ENCODE assay signal across 8 cellular contexts in the genomic region with DNA sequence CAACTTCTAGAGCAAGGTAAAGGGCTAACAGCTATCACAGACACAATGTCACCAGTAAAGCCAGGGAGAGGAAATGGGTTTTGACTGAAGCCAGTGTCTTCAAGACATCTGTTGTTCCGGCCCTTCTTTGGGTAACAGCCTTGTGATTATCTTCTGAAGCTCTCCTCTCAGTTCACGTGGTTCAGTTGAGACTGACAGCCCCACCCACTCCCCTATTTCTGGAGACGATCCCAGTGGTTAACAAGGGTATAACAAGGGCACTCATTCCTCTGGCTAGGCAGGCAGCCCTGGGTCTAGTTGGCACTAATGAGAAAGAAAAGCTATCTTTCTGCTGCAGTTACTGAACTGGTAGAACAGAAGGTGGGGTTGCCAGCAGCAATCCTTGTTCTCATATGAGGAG. TPM values are rescaled to one million over a fixed set of nuclear protein-coding genes. Genes with fewer than 3 reads are reported as not detected.
DNase-seq lines count a peak whose midpoint lies in the region; ATAC-seq and TF ChIP-seq lines count a peak whose summit lies in the region.

No MANE protein-coding gene starts in this region.

- no peaks in the 10 kb centered on the region for H3K9me3 ChIP-seq in skeletal muscle tissue (ENCODE audit: control insufficient read depth in 3 of 3, low read length in 3 of 3)

- H3K27ac ChIP-seq in skeletal muscle tissue (ENCODE audit: low read depth, low read length) = peak overlapping the region; percentile 21

- BruUV-seq in Calu3 (replicated peaks; lab: Mats Ljungman, UMichigan) = no TSS peak

- H3K4me3 ChIP-seq in skeletal muscle tissue (ENCODE audit: low read length in 3 of 3) = peak overlapping the region in 2 of 3 donors; percentile 8 to 49

- intact Hi-C loops in Calu3 (cut with micrococcal nuclease; ENCODE audit: unreplicated experiment) (no loop called here), left cardiac atrium (cut with DNase I) (no loop called here)

- peaks cover 20 to 25% (median 24%) of the 10 kb centered on the region in 3 donors for H3K4me1 ChIP-seq in skeletal muscle tissue (ENCODE audit: control insufficient read depth in 3 of 3, insufficient read depth in 3 of 3, low read length in 3 of 3)

- no peaks in the 10 kb centered on the region for H3K36me3 Mint-ChIP-seq in Calu3 (ENCODE audit: insufficient read depth, unreplicated experiment)
- peaks cover 2% of the 10 kb centered on the region for H3K36me3 Mint-ChIP-seq in activated naive CD4-positive, alpha-beta T cell treated with anti-CD3 and anti-CD28 coated beads, Interleukin-2, amount 50 U/mL, for 24 hours

- peak; percentile 20 for TF ChIP-seq CTCF in Calu3 (IDR thresholded peaks at IDR 0.05; ENCODE audit: unreplicated experiment)

- H3K9me3 Mint-ChIP-seq in Calu3 (ENCODE audit: low read depth, unreplicated experiment) = no peaks in the 10 kb centered on the region
- H3K9me3 Mint-ChIP-seq in activated naive CD4-positive, alpha-beta T cell treated with anti-CD3 and anti-CD28 coated beads, Interleukin-2, amount 50 U/mL, for 24 hours = no peaks in the 10 kb centered on the region

- peaks cover 20% of the 10 kb centered on the region for H3K4me1 Mint-ChIP-seq in Calu3 (ENCODE audit: low read depth, unreplicated experiment)
- H3K4me1 Mint-ChIP-seq in activated naive CD4-positive, alpha-beta T cell treated with anti-CD3 and anti-CD28 coated beads, Interleukin-2, amount 50 U/mL, for 24 hours = peaks cover 81% of the 10 kb centered on the region

- in situ Hi-C loops in SK-MEL-5 (cut with HindIII; ENCODE audit: low pct_unique_long_range_greater_than_20kb, low sequenced_read_pairs) = no loop called here

- peak overlapping the region in 2 of 3 donors; percentile 13 to 63 for H3K9ac ChIP-seq in skeletal muscle tissue (ENCODE audit: low read depth in 1 of 3, low read length in 3 of 3)

- CTCF ChIA-PET in Calu3 (lab: Charles Lee) = interaction anchor here (0.7 to 1.7 kb wide), 4 partner anchors 16 to 420 kb away, joined by 3 to 6 read pairs (median 4); no protein-coding TSS in a partner anchor

- DNase-seq in Calu3 = peak; percentile 52
- peak; percentile 99 for DNase-seq in SK-MEL-5 (ENCODE audit: low read depth, low spot score)
- peak; percentile 48 for DNase-seq in left cardiac atrium
- no peak for DNase-seq in NCI-H510A (lab: John Stamatoyannopoulos, UW)

- peak; percentile 62 for ATAC-seq in GM19455 (IDR thresholded peaks at IDR 0.05; ENCODE audit: unreplicated experiment)
- ATAC-seq in HG03469 (IDR thresholded peaks at IDR 0.05; ENCODE audit: unreplicated experiment) = peak; percentile 37
- peak; percentile 92 to 96 for ATAC-seq in left cardiac atrium

- no peak overlapping the region for H3K4me3 Mint-ChIP-seq in Calu3 (ENCODE audit: low read depth, unreplicated experiment)
- peak overlapping the region; percentile 67 for H3K4me3 Mint-ChIP-seq in activated naive CD4-positive, alpha-beta T cell treated with anti-CD3 and anti-CD28 coated beads, Interleukin-2, amount 50 U/mL, for 24 hours

- H3K27ac Mint-ChIP-seq in Calu3 (ENCODE audit: unreplicated experiment) = no peak overlapping the region
- H3K27ac Mint-ChIP-seq in activated naive CD4-positive, alpha-beta T cell treated with anti-CD3 and anti-CD28 coated beads, Interleukin-2, amount 50 U/mL, for 24 hours = peak overlapping the region; percentile 84

- no peaks in the 10 kb centered on the region for H3K27me3 ChIP-seq in skeletal muscle tissue (ENCODE audit: control insufficient read depth in 3 of 3, insufficient read depth in 3 of 3, low read length in 3 of 3)

- H3K36me3 ChIP-seq in skeletal muscle tissue (ENCODE audit: control insufficient read depth in 3 of 3, insufficient read depth in 3 of 3, low read length in 3 of 3) = no peaks in the 10 kb centered on the region

- no peaks in the 10 kb centered on the region for H3K27me3 Mint-ChIP-seq in Calu3 (ENCODE audit: unreplicated experiment)
- H3K27me3 Mint-ChIP-seq in activated naive CD4-positive, alpha-beta T cell treated with anti-CD3 and anti-CD28 coated beads, Interleukin-2, amount 50 U/mL, for 24 hours = no peaks in the 10 kb centered on the region

RNA-seq across cellular contexts. Expression of gene GNPTAB, which starts 6.9 kb away (rescaled TPM):
- 34.0 and 36.0 TPM in 2 replicates for total RNA-seq in Calu3 (2022)
- 108 and 110 TPM in 2 replicates for total RNA-seq in SK-MEL-5 (2014; rRNA removed; shearing (Covaris generic))
- 122 and 159 TPM in 2 replicates for polyA plus RNA-seq in SK-MEL-5 (2015; cell fraction: cytosol; rRNA removed)
- polyA plus RNA-seq in SK-MEL-5 (2015; cell fraction: nucleus; rRNA removed) = 88.1 and 125 TPM in 2 replicates
- total RNA-seq in left cardiac atrium = 10 to 100 TPM; 41.1 to 45.1 TPM
- 10.4 TPM for total RNA-seq in skeletal muscle tissue

RNA-seq across cellular contexts. Expression of gene DRAM1, which starts 53.5 kb away (rescaled TPM):
- 26.8 and 28.1 TPM in 2 replicates for total RNA-seq in Calu3 (2022)
- 8.8 and 9.3 TPM in 2 replicates for total RNA-seq in SK-MEL-5 (2014; rRNA removed; shearing (Covaris generic))
- 15.2 and 22.8 TPM in 2 replicates for polyA plus RNA-seq in SK-MEL-5 (2015; cell fraction: cytosol; rRNA removed)
- 4.0 and 4.1 TPM in 2 replicates for polyA plus RNA-seq in SK-MEL-5 (2015; cell fraction: nucleus; rRNA removed)
- 10 to 100 TPM in 1 of 2 donors, 1 to 10 TPM in 1; 9.4 to 14.2 TPM for total RNA-seq in left cardiac atrium
- total RNA-seq in skeletal muscle tissue = 3.7 TPM

Comparison
In these comparisons a context has a peak if more than half of its experiments do, and no peak if none do; other contexts are left out.
1. ATAC-seq: peak in every context shown above with its lines; median percentile 94 in left cardiac atrium; 62 in GM19455; 37 in HG03469.